ENCODE assay signal across 16 cellular contexts in the genomic region with DNA sequence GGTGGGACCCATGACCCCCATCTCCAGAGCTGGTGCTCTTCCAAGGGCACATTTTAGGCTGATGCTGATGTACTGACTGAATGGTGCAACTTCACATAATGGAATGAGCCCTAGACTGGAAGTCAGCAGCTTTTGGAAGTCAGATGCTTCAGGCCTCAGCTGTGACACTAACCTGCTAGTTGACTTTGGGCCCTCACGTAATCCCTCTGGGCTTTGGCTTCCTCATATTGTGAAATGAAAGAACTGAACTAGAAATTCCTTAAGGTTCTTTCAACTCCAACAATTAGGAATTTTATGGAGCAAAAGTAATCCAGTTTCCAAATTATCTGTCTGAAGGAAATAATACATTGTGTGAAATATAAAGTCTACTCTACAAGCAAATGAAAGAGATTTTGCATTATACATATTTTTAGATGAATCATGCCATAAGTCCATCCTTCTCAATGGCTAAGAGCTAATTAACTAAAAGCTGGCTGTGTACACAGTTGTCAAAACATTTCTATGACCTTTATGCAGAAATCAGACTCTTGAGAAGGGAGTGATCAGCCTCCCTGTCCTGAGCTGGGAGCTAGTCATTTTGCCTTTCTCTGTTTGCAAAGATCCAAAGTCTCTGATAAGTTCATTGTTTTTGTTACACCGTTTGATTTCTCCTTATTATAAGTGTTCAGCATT.
DNase-seq lines count a peak whose midpoint lies in the region; ATAC-seq, FAIRE-seq and TF ChIP-seq lines count a peak whose summit lies in the region.
"Had no signal": no experiment of that assay in that cellular context is flagged by ENCODE, and none has a peak within 500 bp of the region (broad histone marks: within the 10 kb centered on the region; RNA-seq: fewer than 3 reads in every experiment).

No MANE protein-coding gene starts in this region.

- intact Hi-C loops in Right ventricle myocardium superior (cut with DNase I) = no loop called here
- intact Hi-C loops in transverse colon (cut with DNase I; ENCODE audit: low total_unique reads) = no loop called here
- intact Hi-C loops in activated CD8-positive, alpha-beta T cell treated with anti-CD3 and anti-CD28 coated beads for 36 hours (cut with micrococcal nuclease) = no loop called here

- 52 to 61% methylated on average over 2 of the region's 2 CpGs for WGBS in transverse colon (ENCODE audit: low coverage in 1 of 2), 2 donors

- no peaks in the 10 kb centered on the region for H3K36me3 Mint-ChIP-seq in activated CD8-positive, alpha-beta T cell treated with anti-CD3 and anti-CD28 coated beads for 36 hours (ENCODE audit: low read depth)

- CTCF ChIA-PET in activated CD8-positive, alpha-beta T cell treated with anti-CD3 and anti-CD28 coated beads for 36 hours (lab: Charles Lee) = no interaction called here

- H3K27me3 Mint-ChIP-seq in activated CD8-positive, alpha-beta T cell treated with anti-CD3 and anti-CD28 coated beads for 36 hours = no peaks in the 10 kb centered on the region
- H3K27me3 Mint-ChIP-seq: effector memory CD8-positive, alpha-beta T cell had no signal

- no peaks in the 10 kb centered on the region for H3K9me3 Mint-ChIP-seq in activated CD8-positive, alpha-beta T cell treated with anti-CD3 and anti-CD28 coated beads for 36 hours

- no peaks in the 10 kb centered on the region for H3K4me1 Mint-ChIP-seq in activated CD8-positive, alpha-beta T cell treated with anti-CD3 and anti-CD28 coated beads for 36 hours (ENCODE audit: low read depth)

- no peak for TF ChIP-seq EP300 in transverse colon (IDR thresholded peaks at IDR 0.05; ENCODE audit: low read depth)

- H3K4me1 ChIP-seq in right atrium auricular region (peaks cover 0 to 30% of the 10 kb centered on the region in 2 donors), muscle layer of duodenum (ENCODE audit: control insufficient read depth in 1 of 2, insufficient read depth in 2 of 2, low read length in 2 of 2) (peaks cover 0 to 9% of the 10 kb centered on the region in 2 donors), transverse colon (peaks cover 0 to 8% (median 0%) of the 10 kb centered on the region in 4 donors)
- H3K4me1 ChIP-seq: psoas muscle had no signal

- POLR2A ChIA-PET in activated CD8-positive, alpha-beta T cell treated with anti-CD3 and anti-CD28 coated beads for 36 hours (lab: Charles Lee) = no interaction called here

- DNase-seq in right atrium auricular region (ENCODE audit: low spot score) (no peak), Right ventricle myocardium superior (no peak), bronchial epithelial cell (ENCODE audit: low read depth) (peak; percentile 1), transverse colon (no peak), urothelium cell line (ENCODE audit: low spot score) (no peak)
- DNase-seq in activated CD8-positive, alpha-beta T cell treated with anti-CD3 and anti-CD28 coated beads for 36 hours = no peak
- DNase-seq: COR-L47; effector memory CD8-positive, alpha-beta T cell; NCI-H1436; NCI-H446; psoas muscle; stimulated activated CD8-positive, alpha-beta memory T cell treated with anti-CD3 and anti-CD28 coated beads, Interleukin-4, amount 100 ng/mL, for 48 hours had no signal

- FAIRE-seq in bronchial epithelial cell (lab: Jason Lieb, UNC) = no peak
- no peak for FAIRE-seq in urothelium cell line (lab: Jason Lieb, UNC)
- FAIRE-seq: K562 had no signal

- H3K9me3 ChIP-seq in right atrium auricular region = no peaks in the 10 kb centered on the region
- H3K9me3 ChIP-seq in muscle layer of duodenum (ENCODE audit: control insufficient read depth in 1 of 2, low read length in 2 of 2) = no peaks in the 10 kb centered on the region
- H3K9me3 ChIP-seq in transverse colon = no peaks in the 10 kb centered on the region
- H3K9me3 ChIP-seq: psoas muscle had no signal

- no peak overlapping the region for H3K27ac Mint-ChIP-seq in activated CD8-positive, alpha-beta T cell treated with anti-CD3 and anti-CD28 coated beads for 36 hours
- H3K27ac Mint-ChIP-seq: effector memory CD8-positive, alpha-beta T cell had no signal

- H3K27me3 ChIP-seq in right atrium auricular region (no peaks in the 10 kb centered on the region), bronchial epithelial cell (ENCODE audit: control insufficient read depth, insufficient read depth, low read length) (no peaks in the 10 kb centered on the region), muscle layer of duodenum (ENCODE audit: low read depth, low read length) (no peaks in the 10 kb centered on the region), transverse colon (no peaks in the 10 kb centered on the region)
- H3K27me3 ChIP-seq: cardiac muscle cell had no signal

- no peak overlapping the region for H3K4me3 Mint-ChIP-seq in activated CD8-positive, alpha-beta T cell treated with anti-CD3 and anti-CD28 coated beads for 36 hours
- H3K4me3 Mint-ChIP-seq: effector memory CD8-positive, alpha-beta T cell had no signal

- no peaks in the 10 kb centered on the region for H3K36me3 ChIP-seq in right atrium auricular region
- H3K36me3 ChIP-seq in bronchial epithelial cell (ENCODE audit: control insufficient read depth, insufficient read depth, low read length) = no peaks in the 10 kb centered on the region
- H3K36me3 ChIP-seq in muscle layer of duodenum (ENCODE audit: control insufficient read depth in 1 of 2, insufficient read depth in 2 of 2, low read length in 2 of 2) = no peaks in the 10 kb centered on the region
- H3K36me3 ChIP-seq in transverse colon = no peaks in the 10 kb centered on the region
- H3K36me3 ChIP-seq: cardiac muscle cell had no signal

- H3K4me3 ChIP-seq in right atrium auricular region (no peak overlapping the region), bronchial epithelial cell (ENCODE audit: low read depth, low read length) (no peak overlapping the region), muscle layer of duodenum (ENCODE audit: low read depth in 1 of 2, low read length in 2 of 2) (no peak overlapping the region), transverse colon (no peak overlapping the region)
- H3K4me3 ChIP-seq: cardiac muscle cell, K562, psoas muscle had no signal

- TF ChIP-seq CTCF in right atrium auricular region (IDR thresholded peaks at IDR 0.05) (no peak), bronchial epithelial cell (IDR thresholded peaks at IDR 0.05; ENCODE audit: insufficient read depth, low read length, severe bottlenecking) (no peak), transverse colon (IDR thresholded peaks at IDR 0.05) (no peak)
- TF ChIP-seq CTCF in activated CD8-positive, alpha-beta T cell treated with anti-CD3 and anti-CD28 coated beads for 36 hours (IDR thresholded peaks at IDR 0.05) = no peak

- in situ Hi-C loops in transverse colon (cut with MboI; ENCODE audit: low pct_ligation_motif_present in 1 of 4, low pct_unique_long_range_greater_than_20kb in 1 of 4, low sequenced_read_pairs in 3 of 4) = no loop called here

- no peak for TF ChIP-seq POLR2A in transverse colon (IDR thresholded peaks at IDR 0.05)

- peak overlapping the region; percentile 38 to 50 for H3K27ac ChIP-seq in right atrium auricular region
- H3K27ac ChIP-seq in muscle layer of duodenum (ENCODE audit: low read length) = peak overlapping the region; percentile 57
- peak overlapping the region; percentile 18 to 65 (median 60) for H3K27ac ChIP-seq in transverse colon
- H3K27ac ChIP-seq: cardiac muscle cell, psoas muscle had no signal

- ATAC-seq in Right ventricle myocardium superior (ENCODE audit: poor library complexity) (no peak), HG03025 (IDR thresholded peaks at IDR 0.05; ENCODE audit: low FRiP score, unreplicated experiment) (no peak)
- no peak for ATAC-seq in activated CD8-positive, alpha-beta T cell treated with anti-CD3 and anti-CD28 coated beads for 36 hours
- ATAC-seq: effector memory CD8-positive, alpha-beta T cell; K562 had no signal
